In genomic region chr19:3358919-3359849, GRCh38 we compare ENCODE assay signal across 1 cellular context.
TF ChIP-seq lines count a peak whose summit lies in the region.

No MANE protein-coding gene starts in this region.

TF ChIP-seq in HepG2, 621 proteins besides CTCF, POLR2A, EP300 and RAD21 (continued from another document and continues in another):
- TF ChIP-seq, protein P1, sequence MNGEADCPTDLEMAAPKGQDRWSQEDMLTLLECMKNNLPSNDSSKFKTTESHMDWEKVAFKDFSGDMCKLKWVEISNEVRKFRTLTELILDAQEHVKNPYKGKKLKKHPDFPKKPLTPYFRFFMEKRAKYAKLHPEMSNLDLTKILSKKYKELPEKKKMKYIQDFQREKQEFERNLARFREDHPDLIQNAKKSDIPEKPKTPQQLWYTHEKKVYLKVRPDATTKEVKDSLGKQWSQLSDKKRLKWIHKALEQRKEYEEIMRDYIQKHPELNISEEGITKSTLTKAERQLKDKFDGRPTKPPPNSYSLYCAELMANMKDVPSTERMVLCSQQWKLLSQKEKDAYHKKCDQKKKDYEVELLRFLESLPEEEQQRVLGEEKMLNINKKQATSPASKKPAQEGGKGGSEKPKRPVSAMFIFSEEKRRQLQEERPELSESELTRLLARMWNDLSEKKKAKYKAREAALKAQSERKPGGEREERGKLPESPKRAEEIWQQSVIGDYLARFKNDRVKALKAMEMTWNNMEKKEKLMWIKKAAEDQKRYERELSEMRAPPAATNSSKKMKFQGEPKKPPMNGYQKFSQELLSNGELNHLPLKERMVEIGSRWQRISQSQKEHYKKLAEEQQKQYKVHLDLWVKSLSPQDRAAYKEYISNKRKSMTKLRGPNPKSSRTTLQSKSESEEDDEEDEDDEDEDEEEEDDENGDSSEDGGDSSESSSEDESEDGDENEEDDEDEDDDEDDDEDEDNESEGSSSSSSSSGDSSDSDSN (CRISPR knock-in tag; IDR thresholded peaks at IDR 0.05): peak; percentile 59; the same call in 1 of the 2 replicates
- TF ChIP-seq SKIL (CRISPR knock-in tag; IDR thresholded peaks at IDR 0.05; ENCODE audit: borderline replicate concordance) (0 out of 2 replicates have a peak, but pooled peaks have one; percentile 33), ZFP90 (CRISPR knock-in tag; IDR thresholded peaks at IDR 0.05; ENCODE audit: borderline replicate concordance) (0 out of 2 replicates have a peak, but pooled peaks have one; percentile 60), ZNF563 (CRISPR knock-in tag; IDR thresholded peaks at IDR 0.05) (peak; percentile 52), HNRNPL (IDR thresholded peaks at IDR 0.05; ENCODE audit: low read depth, low read length) (peak; percentile 53; the same call in 1 of the 2 replicates), HIVEP1 (CRISPR knock-in tag; IDR thresholded peaks at IDR 0.05) (0 out of 2 replicates have a peak, but pooled peaks have one; percentile 22), ZNF142 (CRISPR knock-in tag; IDR thresholded peaks at IDR 0.05) (peak; percentile 39; the same call in 1 of the 2 replicates), ZNF800 (CRISPR knock-in tag; IDR thresholded peaks at IDR 0.05) (peak; percentile 50; the same call in 1 of the 2 replicates), SP4 (CRISPR knock-in tag; IDR thresholded peaks at IDR 0.05) (0 out of 2 replicates have a peak, but pooled peaks have one; percentile 38), ZNF788 (CRISPR knock-in tag; IDR thresholded peaks at IDR 0.05; ENCODE audit: borderline replicate concordance) (0 out of 2 replicates have a peak, but pooled peaks have one; percentile 32), TBX2 (CRISPR knock-in tag; IDR thresholded peaks at IDR 0.05; ENCODE audit: borderline replicate concordance) (peak; percentile 26; the same call in 1 of the 2 replicates), ZNF225 (CRISPR knock-in tag; IDR thresholded peaks at IDR 0.05) (peak; percentile 48; the same call in 1 of the 2 replicates), RXRA (CRISPR knock-in tag; IDR thresholded peaks at IDR 0.05) (0 out of 2 replicates have a peak, but pooled peaks have one; percentile 24), ASH2L (IDR thresholded peaks at IDR 0.05; ENCODE audit: insufficient read length, low read depth, low read length) (peak; percentile 62), AGO2 (optimal IDR thresholded peaks at IDR 0.05; ENCODE audit: low read depth, low read length) (peak; percentile 55), ZNF564 (CRISPR knock-in tag; IDR thresholded peaks at IDR 0.05) (no peak), ZBTB7B (CRISPR knock-in tag; IDR thresholded peaks at IDR 0.05) (0 out of 2 replicates have a peak, but pooled peaks have one; percentile 20), REXO4 (CRISPR knock-in tag; IDR thresholded peaks at IDR 0.05; ENCODE audit: borderline replicate concordance) (no peak), ZNF687 (CRISPR knock-in tag; IDR thresholded peaks at IDR 0.05) (peak; percentile 76), RBM39 (IDR thresholded peaks at IDR 0.05; ENCODE audit: low read depth, low read length, poor library complexity, severe bottlenecking) (peak; percentile 21), ZNF292 (CRISPR knock-in tag; IDR thresholded peaks at IDR 0.05; ENCODE audit: borderline replicate concordance, low read depth) (0 out of 2 replicates have a peak, but pooled peaks have one; percentile 25), PATZ1 (CRISPR knock-in tag; IDR thresholded peaks at IDR 0.05) (peak; percentile 68), YEATS4 (CRISPR knock-in tag; IDR thresholded peaks at IDR 0.05; ENCODE audit: borderline replicate concordance) (peak; percentile 45; the same call in 1 of the 2 replicates), ZNF446 (CRISPR knock-in tag; IDR thresholded peaks at IDR 0.05) (0 out of 2 replicates have a peak, but pooled peaks have one; percentile 57), PCBP1 (IDR thresholded peaks at IDR 0.05; ENCODE audit: borderline replicate concordance, low read depth, low read length) (no peak), ZFP91 (CRISPR knock-in tag; IDR thresholded peaks at IDR 0.05; ENCODE audit: borderline replicate concordance) (0 out of 2 replicates have a peak, but pooled peaks have one; percentile 5), ZNF468 (CRISPR knock-in tag; IDR thresholded peaks at IDR 0.05) (0 out of 2 replicates have a peak, but pooled peaks have one; percentile 6), HDAC1 (CRISPR knock-in tag; IDR thresholded peaks at IDR 0.05) (peak; percentile 55; the same call in 1 of the 2 replicates), MXD1 (CRISPR knock-in tag; IDR thresholded peaks at IDR 0.05) (peak; percentile 48; the same call in 1 of the 2 replicates), ZIK1 (CRISPR knock-in tag; IDR thresholded peaks at IDR 0.05; ENCODE audit: borderline replicate concordance, low read depth) (peak; percentile 50; the same call in 1 of the 2 replicates), MYC (CRISPR knock-in tag; IDR thresholded peaks at IDR 0.05; ENCODE audit: borderline replicate concordance) (0 out of 2 replicates have a peak, but pooled peaks have one; percentile 46), CBX5 (CRISPR knock-in tag; IDR thresholded peaks at IDR 0.05; ENCODE audit: borderline replicate concordance) (0 out of 2 replicates have a peak, but pooled peaks have one; percentile 27), ZNF30 (CRISPR knock-in tag; IDR thresholded peaks at IDR 0.05) (0 out of 2 replicates have a peak, but pooled peaks have one; percentile 68), ZNF431 (CRISPR knock-in tag; IDR thresholded peaks at IDR 0.05; ENCODE audit: borderline replicate concordance, low read depth) (no peak), ESRRA (CRISPR knock-in tag; IDR thresholded peaks at IDR 0.05; ENCODE audit: low read depth) (0 out of 2 replicates have a peak, but pooled peaks have one; percentile 34)
